ENCODE assay signal across 1 cellular context in genomic region chr16:2673066-2673999, GRCh38.
A peak's percentile ranks its signal among the peaks of the same experiment; 100 is the strongest.
TF ChIP-seq lines count a peak whose summit lies in the region.

No MANE protein-coding gene starts in this region.

TF ChIP-seq in GM12878, 131 proteins besides CTCF, POLR2A, EP300 and RAD21 (continued from another document and continues in another):
- TF ChIP-seq, protein P1, sequence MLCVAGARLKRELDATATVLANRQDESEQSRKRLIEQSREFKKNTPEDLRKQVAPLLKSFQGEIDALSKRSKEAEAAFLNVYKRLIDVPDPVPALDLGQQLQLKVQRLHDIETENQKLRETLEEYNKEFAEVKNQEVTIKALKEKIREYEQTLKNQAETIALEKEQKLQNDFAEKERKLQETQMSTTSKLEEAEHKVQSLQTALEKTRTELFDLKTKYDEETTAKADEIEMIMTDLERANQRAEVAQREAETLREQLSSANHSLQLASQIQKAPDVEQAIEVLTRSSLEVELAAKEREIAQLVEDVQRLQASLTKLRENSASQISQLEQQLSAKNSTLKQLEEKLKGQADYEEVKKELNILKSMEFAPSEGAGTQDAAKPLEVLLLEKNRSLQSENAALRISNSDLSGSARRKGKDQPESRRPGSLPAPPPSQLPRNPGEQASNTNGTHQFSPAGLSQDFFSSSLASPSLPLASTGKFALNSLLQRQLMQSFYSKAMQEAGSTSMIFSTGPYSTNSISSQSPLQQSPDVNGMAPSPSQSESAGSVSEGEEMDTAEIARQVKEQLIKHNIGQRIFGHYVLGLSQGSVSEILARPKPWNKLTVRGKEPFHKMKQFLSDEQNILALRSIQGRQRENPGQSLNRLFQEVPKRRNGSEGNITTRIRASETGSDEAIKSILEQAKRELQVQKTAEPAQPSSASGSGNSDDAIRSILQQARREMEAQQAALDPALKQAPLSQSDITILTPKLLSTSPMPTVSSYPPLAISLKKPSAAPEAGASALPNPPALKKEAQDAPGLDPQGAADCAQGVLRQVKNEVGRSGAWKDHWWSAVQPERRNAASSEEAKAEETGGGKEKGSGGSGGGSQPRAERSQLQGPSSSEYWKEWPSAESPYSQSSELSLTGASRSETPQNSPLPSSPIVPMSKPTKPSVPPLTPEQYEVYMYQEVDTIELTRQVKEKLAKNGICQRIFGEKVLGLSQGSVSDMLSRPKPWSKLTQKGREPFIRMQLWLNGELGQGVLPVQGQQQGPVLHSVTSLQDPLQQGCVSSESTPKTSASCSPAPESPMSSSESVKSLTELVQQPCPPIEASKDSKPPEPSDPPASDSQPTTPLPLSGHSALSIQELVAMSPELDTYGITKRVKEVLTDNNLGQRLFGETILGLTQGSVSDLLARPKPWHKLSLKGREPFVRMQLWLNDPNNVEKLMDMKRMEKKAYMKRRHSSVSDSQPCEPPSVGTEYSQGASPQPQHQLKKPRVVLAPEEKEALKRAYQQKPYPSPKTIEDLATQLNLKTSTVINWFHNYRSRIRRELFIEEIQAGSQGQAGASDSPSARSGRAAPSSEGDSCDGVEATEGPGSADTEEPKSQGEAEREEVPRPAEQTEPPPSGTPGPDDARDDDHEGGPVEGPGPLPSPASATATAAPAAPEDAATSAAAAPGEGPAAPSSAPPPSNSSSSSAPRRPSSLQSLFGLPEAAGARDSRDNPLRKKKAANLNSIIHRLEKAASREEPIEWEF (IDR thresholded peaks at IDR 0.05; ENCODE audit: insufficient replicate concordance, low read depth, low read length) = no peak
- TF ChIP-seq TCF7 (IDR thresholded peaks at IDR 0.05; ENCODE audit: borderline replicate concordance) (no peak), BHLHE40 (IDR thresholded peaks at IDR 0.05; ENCODE audit: borderline replicate concordance in 1 of 2, low read depth in 2 of 2, low read length in 1 of 2) (peak in 1 of 2 experiments; percentile 60; a peak in 1 of 4 replicates), RCOR1 (conservative IDR thresholded peaks at IDR 0.05; ENCODE audit: low read depth, low read length) (no peak), BRCA1 (IDR thresholded peaks at IDR 0.05; ENCODE audit: low read depth, low read length) (no peak), SRF (IDR thresholded peaks at IDR 0.05; ENCODE audit: low read depth in 2 of 2, low read length in 2 of 2) (no peak), SUZ12 (IDR thresholded peaks at IDR 0.05; ENCODE audit: unreplicated experiment) (no peak), FOXM1 (IDR thresholded peaks at IDR 0.05; ENCODE audit: low read depth, low read length) (no peak), YY1 (IDR thresholded peaks at IDR 0.05; ENCODE audit: low read depth, low read length) (peak; percentile 52; the same call in 1 of the 2 replicates), SIN3A (IDR thresholded peaks at IDR 0.05; ENCODE audit: low read depth, low read length) (no peak), SMARCA5 (IDR thresholded peaks at IDR 0.05) (peak; percentile 80), IRF4 (IDR thresholded peaks at IDR 0.05; ENCODE audit: low read depth, low read length) (no peak), PRDM15 (CRISPR knock-in tag; IDR thresholded peaks at IDR 0.05) (no peak), KAT2A (conservative IDR thresholded peaks at IDR 0.05; ENCODE audit: control insufficient read depth, low read depth, low read length) (no peak), NBN (IDR thresholded peaks at IDR 0.05) (0 out of 2 replicates have a peak, but pooled peaks have one; percentile 32), MEF2B (IDR thresholded peaks at IDR 0.05; ENCODE audit: partially characterized antibody, poor library complexity, severe bottlenecking) (no peak), KLF5 (IDR thresholded peaks at IDR 0.05; ENCODE audit: partially characterized antibody) (no peak), CHD2 (IDR thresholded peaks at IDR 0.05; ENCODE audit: borderline replicate concordance, low read depth, low read length) (no peak), MEF2A (IDR thresholded peaks at IDR 0.05; ENCODE audit: insufficient read depth, low read depth, low read length) (no peak), ATF7 (IDR thresholded peaks at IDR 0.05; ENCODE audit: low read depth) (no peak), CEBPZ (IDR thresholded peaks at IDR 0.05; ENCODE audit: low read depth, low read length) (no peak), MTA2 (IDR thresholded peaks at IDR 0.05; ENCODE audit: low read depth) (no peak), POLR2AphosphoS2 (IDR thresholded peaks at IDR 0.05; ENCODE audit: low read depth, low read length) (no peak), NFIC (IDR thresholded peaks at IDR 0.05; ENCODE audit: low read depth, low read length) (no peak), TARDBP (IDR thresholded peaks at IDR 0.05; ENCODE audit: borderline replicate concordance) (no peak), HDGF (IDR thresholded peaks at IDR 0.05) (no peak), NFYA (IDR thresholded peaks at IDR 0.05; ENCODE audit: borderline replicate concordance, low read depth, low read length) (no peak), HDAC2 (IDR thresholded peaks at IDR 0.05) (no peak), ESRRA (IDR thresholded peaks at IDR 0.05; ENCODE audit: low read length) (peak; percentile 44; the same call in 1 of the 2 replicates), CREM (IDR thresholded peaks at IDR 0.05; ENCODE audit: low read depth) (peak; percentile 40; the same call in 1 of the 2 replicates), PKNOX1 (IDR thresholded peaks at IDR 0.05) (peak; percentile 62), IKZF2 (IDR thresholded peaks at IDR 0.05) (peak; percentile 49 to 54; a peak in 3 of 4 replicates), ZZZ3 (IDR thresholded peaks at IDR 0.05; ENCODE audit: control insufficient read depth, insufficient read length, low read depth) (no peak), ETV6 (conservative IDR thresholded peaks at IDR 0.05 in 1 of 2, IDR thresholded peaks at IDR 0.05 in 1 of 2; ENCODE audit: borderline replicate concordance in 1 of 2, low read depth in 1 of 2) (no peak)
- TF ChIP-seq, protein P2, sequence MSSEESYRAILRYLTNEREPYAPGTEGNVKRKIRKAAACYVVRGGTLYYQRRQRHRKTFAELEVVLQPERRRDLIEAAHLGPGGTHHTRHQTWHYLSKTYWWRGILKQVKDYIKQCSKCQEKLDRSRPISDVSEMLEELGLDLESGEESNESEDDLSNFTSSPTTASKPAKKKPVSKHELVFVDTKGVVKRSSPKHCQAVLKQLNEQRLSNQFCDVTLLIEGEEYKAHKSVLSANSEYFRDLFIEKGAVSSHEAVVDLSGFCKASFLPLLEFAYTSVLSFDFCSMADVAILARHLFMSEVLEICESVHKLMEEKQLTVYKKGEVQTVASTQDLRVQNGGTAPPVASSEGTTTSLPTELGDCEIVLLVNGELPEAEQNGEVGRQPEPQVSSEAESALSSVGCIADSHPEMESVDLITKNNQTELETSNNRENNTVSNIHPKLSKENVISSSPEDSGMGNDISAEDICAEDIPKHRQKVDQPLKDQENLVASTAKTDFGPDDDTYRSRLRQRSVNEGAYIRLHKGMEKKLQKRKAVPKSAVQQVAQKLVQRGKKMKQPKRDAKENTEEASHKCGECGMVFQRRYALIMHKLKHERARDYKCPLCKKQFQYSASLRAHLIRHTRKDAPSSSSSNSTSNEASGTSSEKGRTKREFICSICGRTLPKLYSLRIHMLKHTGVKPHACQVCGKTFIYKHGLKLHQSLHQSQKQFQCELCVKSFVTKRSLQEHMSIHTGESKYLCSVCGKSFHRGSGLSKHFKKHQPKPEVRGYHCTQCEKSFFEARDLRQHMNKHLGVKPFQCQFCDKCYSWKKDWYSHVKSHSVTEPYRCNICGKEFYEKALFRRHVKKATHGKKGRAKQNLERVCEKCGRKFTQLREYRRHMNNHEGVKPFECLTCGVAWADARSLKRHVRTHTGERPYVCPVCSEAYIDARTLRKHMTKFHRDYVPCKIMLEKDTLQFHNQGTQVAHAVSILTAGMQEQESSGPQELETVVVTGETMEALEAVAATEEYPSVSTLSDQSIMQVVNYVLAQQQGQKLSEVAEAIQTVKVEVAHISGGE (CRISPR knock-in tag; IDR thresholded peaks at IDR 0.05) = no peak
- TF ChIP-seq, protein P3, sequence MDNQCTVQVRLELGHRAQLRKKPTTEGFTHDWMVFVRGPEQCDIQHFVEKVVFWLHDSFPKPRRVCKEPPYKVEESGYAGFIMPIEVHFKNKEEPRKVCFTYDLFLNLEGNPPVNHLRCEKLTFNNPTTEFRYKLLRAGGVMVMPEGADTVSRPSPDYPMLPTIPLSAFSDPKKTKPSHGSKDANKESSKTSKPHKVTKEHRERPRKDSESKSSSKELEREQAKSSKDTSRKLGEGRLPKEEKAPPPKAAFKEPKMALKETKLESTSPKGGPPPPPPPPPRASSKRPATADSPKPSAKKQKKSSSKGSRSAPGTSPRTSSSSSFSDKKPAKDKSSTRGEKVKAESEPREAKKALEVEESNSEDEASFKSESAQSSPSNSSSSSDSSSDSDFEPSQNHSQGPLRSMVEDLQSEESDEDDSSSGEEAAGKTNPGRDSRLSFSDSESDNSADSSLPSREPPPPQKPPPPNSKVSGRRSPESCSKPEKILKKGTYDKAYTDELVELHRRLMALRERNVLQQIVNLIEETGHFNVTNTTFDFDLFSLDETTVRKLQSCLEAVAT (IDR thresholded peaks at IDR 0.05) = no peak
- TF ChIP-seq, protein P4, sequence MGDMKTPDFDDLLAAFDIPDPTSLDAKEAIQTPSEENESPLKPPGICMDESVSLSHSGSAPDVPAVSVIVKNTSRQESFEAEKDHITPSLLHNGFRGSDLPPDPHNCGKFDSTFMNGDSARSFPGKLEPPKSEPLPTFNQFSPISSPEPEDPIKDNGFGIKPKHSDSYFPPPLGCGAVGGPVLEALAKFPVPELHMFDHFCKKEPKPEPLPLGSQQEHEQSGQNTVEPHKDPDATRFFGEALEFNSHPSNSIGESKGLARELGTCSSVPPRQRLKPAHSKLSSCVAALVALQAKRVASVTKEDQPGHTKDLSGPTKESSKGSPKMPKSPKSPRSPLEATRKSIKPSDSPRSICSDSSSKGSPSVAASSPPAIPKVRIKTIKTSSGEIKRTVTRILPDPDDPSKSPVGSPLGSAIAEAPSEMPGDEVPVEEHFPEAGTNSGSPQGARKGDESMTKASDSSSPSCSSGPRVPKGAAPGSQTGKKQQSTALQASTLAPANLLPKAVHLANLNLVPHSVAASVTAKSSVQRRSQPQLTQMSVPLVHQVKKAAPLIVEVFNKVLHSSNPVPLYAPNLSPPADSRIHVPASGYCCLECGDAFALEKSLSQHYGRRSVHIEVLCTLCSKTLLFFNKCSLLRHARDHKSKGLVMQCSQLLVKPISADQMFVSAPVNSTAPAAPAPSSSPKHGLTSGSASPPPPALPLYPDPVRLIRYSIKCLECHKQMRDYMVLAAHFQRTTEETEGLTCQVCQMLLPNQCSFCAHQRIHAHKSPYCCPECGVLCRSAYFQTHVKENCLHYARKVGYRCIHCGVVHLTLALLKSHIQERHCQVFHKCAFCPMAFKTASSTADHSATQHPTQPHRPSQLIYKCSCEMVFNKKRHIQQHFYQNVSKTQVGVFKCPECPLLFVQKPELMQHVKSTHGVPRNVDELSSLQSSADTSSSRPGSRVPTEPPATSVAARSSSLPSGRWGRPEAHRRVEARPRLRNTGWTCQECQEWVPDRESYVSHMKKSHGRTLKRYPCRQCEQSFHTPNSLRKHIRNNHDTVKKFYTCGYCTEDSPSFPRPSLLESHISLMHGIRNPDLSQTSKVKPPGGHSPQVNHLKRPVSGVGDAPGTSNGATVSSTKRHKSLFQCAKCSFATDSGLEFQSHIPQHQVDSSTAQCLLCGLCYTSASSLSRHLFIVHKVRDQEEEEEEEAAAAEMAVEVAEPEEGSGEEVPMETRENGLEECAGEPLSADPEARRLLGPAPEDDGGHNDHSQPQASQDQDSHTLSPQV (IDR thresholded peaks at IDR 0.05) = no peak
